ENCODE assay signal across 11 cellular contexts in genomic region chr14:106522990-106523389, GRCh38.
"Had no signal": no experiment of that assay in that cellular context is flagged by ENCODE, and none has a peak within 500 bp of the region (broad histone marks: within the 10 kb centered on the region; RNA-seq: fewer than 3 reads in every experiment).

No MANE protein-coding gene starts in this region.

- H3K36me3 ChIP-seq: HAP-1 had no signal

- DNase-seq: GM23248, GOT3, H7, H9, HCEC 1CT, HFFc6 had no signal

- H2AFZ ChIP-seq: GM23248, GM23338 had no signal

- H3K9me3 ChIP-seq: HAP-1 had no signal

- H3K4me2 ChIP-seq: GM23338 had no signal

- H3K4me3 ChIP-seq: GM23248, GM23338, HAP-1 had no signal

- H3K4me1 ChIP-seq: HAP-1 had no signal

- H3K4me1 Mint-ChIP-seq: GM23338, H9 had no signal

- H3K27ac ChIP-seq: GM23248 had no signal

- ATAC-seq: GM23338, HCT116 had no signal

- H3K27ac Mint-ChIP-seq: GM23338, H9, HFFc6 had no signal

- FAIRE-seq: H1, H54 had no signal

- H3K4me3 Mint-ChIP-seq: GM23338, H9, HFFc6 had no signal

- H3K9ac ChIP-seq: GM23248 had no signal
